8 cellular contexts compared by ENCODE assay signal in the genomic region with DNA sequence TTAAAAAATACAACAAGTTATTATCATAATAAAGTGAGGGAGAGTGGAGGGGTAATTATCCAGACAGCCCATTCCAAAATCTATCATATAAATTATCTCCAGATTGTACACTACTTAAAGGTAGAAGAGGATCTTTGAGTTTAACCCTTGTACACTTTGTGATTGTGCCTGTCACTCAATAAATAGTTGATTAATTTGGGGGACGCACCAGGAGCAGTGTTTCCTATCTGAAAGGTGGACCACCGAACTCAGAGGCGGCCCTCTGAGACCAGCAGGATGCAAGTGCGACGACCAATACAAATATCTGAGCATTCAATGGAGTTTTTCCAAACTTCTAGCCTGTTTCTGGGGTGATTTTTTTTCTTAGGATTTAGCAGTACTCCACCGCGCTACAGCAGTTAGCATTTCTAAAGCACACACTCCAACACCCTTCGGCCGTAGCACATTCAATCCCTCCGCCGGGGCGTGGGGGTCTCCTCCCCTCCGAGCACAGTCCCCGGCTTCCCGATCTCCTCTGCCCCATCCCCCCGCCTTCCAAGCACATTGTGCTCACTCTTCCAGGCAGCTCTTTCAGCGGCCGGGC. TPM values are rescaled to one million over a fixed set of nuclear protein-coding genes. Genes with fewer than 3 reads are reported as not detected.
DNase-seq lines count a peak whose midpoint lies in the region; ATAC-seq and TF ChIP-seq lines count a peak whose summit lies in the region.

No MANE protein-coding gene starts in this region.

- peaks cover 33% of the 10 kb centered on the region for H3K4me1 ChIP-seq in BLaER1

- H3K9ac ChIP-seq in BLaER1 = no peak overlapping the region

- H3K4me3 Mint-ChIP-seq in IgD-negative memory B cell = peak overlapping the region; percentile 11 to 92 (median 86)
- peak overlapping the region; percentile 67 for H3K4me3 Mint-ChIP-seq in dendritic cell treated with granulocyte-macrophage colony-stimulating factor and Interleukin-4, amounts not matched to agents 40 ng/mL and 50 ng/mL, for 4 days
- H3K4me3 Mint-ChIP-seq in natural killer cell = peak overlapping the region; percentile 62

- peak overlapping the region; percentile 97 for H3K4me2 ChIP-seq in BLaER1

- no peak overlapping the region for H3K27ac ChIP-seq in BLaER1

- peaks cover 0 to 5% (median 0%) of the 10 kb centered on the region in 3 donors for H3K9me3 Mint-ChIP-seq in IgD-negative memory B cell
- no peaks in the 10 kb centered on the region for H3K9me3 Mint-ChIP-seq in dendritic cell treated with granulocyte-macrophage colony-stimulating factor and Interleukin-4, amounts not matched to agents 40 ng/mL and 50 ng/mL, for 4 days
- H3K9me3 Mint-ChIP-seq in natural killer cell = no peaks in the 10 kb centered on the region

- H3K4me1 Mint-ChIP-seq in IgD-negative memory B cell (peaks cover 12 to 28% (median 19%) of the 10 kb centered on the region in 3 donors), natural killer cell (peaks cover 12 to 21% of the 10 kb centered on the region in 2 donors)
- peaks cover 26% of the 10 kb centered on the region for H3K4me1 Mint-ChIP-seq in dendritic cell treated with granulocyte-macrophage colony-stimulating factor and Interleukin-4, amounts not matched to agents 40 ng/mL and 50 ng/mL, for 4 days (ENCODE audit: low read depth)

- H3K36me3 Mint-ChIP-seq in IgD-negative memory B cell (peaks cover 2% of the 10 kb centered on the region), natural killer cell (no peaks in the 10 kb centered on the region)
- no peaks in the 10 kb centered on the region for H3K36me3 Mint-ChIP-seq in dendritic cell treated with granulocyte-macrophage colony-stimulating factor and Interleukin-4, amounts not matched to agents 40 ng/mL and 50 ng/mL, for 4 days (ENCODE audit: low read depth)

- H3K27ac Mint-ChIP-seq in IgD-negative memory B cell (peak overlapping the region in 2 of 3 donors; percentile 13 to 86), natural killer cell (no peak overlapping the region)
- peak overlapping the region; percentile 22 for H3K27ac Mint-ChIP-seq in dendritic cell treated with granulocyte-macrophage colony-stimulating factor and Interleukin-4, amounts not matched to agents 40 ng/mL and 50 ng/mL, for 4 days

- ATAC-seq in natural killer cell (no peak), GM21381 (IDR thresholded peaks at IDR 0.05; ENCODE audit: unreplicated experiment) (no peak)

- intact Hi-C loops in dendritic cell treated with granulocyte-macrophage colony-stimulating factor and Interleukin-4, amounts not matched to agents 40 ng/mL and 50 ng/mL, for 4 days (cut with micrococcal nuclease) = loop anchor here (10.0 kb wide), 1 partner anchor 153 kb away; the partner anchor contains the start of gene ADA2
- intact Hi-C loops in natural killer cell (cut with micrococcal nuclease) = no loop called here

- H3K27me3 ChIP-seq in BLaER1 = peaks cover 71% of the 10 kb centered on the region

- no peaks in the 10 kb centered on the region for H3K9me3 ChIP-seq in BLaER1

- peaks cover 38% of the 10 kb centered on the region for H4K20me1 ChIP-seq in BLaER1

- TF ChIP-seq CTCF in natural killer cell (IDR thresholded peaks at IDR 0.05) = no peak

- H3K36me3 ChIP-seq in BLaER1 = no peaks in the 10 kb centered on the region

- H3K27me3 Mint-ChIP-seq in IgD-negative memory B cell (peaks cover 55% of the 10 kb centered on the region), natural killer cell (ENCODE audit: low read depth in 2 of 2) (peaks cover 45 to 63% of the 10 kb centered on the region in 2 donors)
- peaks cover 78% of the 10 kb centered on the region for H3K27me3 Mint-ChIP-seq in dendritic cell treated with granulocyte-macrophage colony-stimulating factor and Interleukin-4, amounts not matched to agents 40 ng/mL and 50 ng/mL, for 4 days

- DNase-seq in natural killer cell (no peak), Ammon's horn (ENCODE audit: low spot score) (no peak), putamen (ENCODE audit: low spot score) (no peak)
- DNase-seq in stimulated activated CD8-positive, alpha-beta memory T cell treated with anti-CD3 and anti-CD28 coated beads, Interleukin-4, amount 100 ng/mL, for 48 hours = no peak

- peak overlapping the region; percentile 76 for H3K4me3 ChIP-seq in BLaER1

RNA-seq across cellular contexts. Expression of gene CECR2, which starts 1.0 kb away (rescaled TPM):
- polyA plus RNA-seq in IgD-negative memory B cell = not detected
- total RNA-seq in natural killer cell = under 1 TPM in 2 of 3 donors, not detected in 1; 0.02 to 0.45 TPM

Comparison
In these comparisons a context has a peak if more than half of its experiments do, and no peak if none do; other contexts are left out.
1. H3K27ac Mint-ChIP-seq: peak in IgD-negative memory B cell (2 of 3) and dendritic cell treated with granulocyte-macrophage colony-stimulating factor and Interleukin-4, amounts not matched to agents 40 ng/mL and 50 ng/mL, for 4 days (single experiment); none in natural killer cell (0 of 2).
2. Peak in every context shown above with its lines, with median percentiles within 50 percentile points of each other: H3K4me3 Mint-ChIP-seq.